ENCODE assay signal across 1 cellular context in the genomic region with DNA sequence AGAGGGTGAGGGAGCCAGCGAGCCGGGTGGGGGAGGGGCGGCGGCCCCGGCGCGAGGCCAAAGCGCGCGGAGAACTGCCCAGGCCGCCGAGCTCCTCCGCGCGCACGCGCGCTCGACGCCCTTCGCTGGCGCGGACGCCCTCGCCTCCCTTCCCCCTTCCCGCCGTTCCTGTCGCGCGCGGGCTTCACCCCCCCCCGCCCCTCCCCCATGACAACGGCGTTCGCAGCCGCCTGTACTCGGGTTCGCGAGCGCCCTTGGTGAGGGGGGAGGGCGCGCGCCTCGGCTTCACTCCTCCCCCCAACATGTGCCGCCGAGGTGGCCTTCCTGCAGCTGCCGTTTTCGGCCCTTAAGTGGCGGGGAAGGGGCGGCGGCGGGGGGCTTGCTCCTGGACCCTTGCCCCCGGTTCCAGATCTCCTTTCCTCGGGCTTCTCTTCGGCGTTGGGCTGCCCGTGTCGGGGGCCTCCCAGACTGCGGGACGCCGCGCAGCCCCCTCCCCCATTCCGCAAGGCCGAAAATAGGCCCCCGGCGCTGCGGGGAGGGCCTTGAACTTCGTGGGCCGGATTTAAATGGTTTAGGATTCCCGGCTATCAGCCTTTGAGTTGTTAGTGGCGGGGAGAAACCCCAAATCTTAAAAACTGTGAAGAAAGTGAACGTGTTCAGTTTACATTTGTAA.
TF ChIP-seq lines count a peak whose summit lies in the region.

No MANE protein-coding gene starts in this region.

TF ChIP-seq in GM12878, 131 proteins besides CTCF, POLR2A, EP300 and RAD21:
- 0 out of 2 replicates have a peak, but pooled peaks have one; percentile 21 for TF ChIP-seq NRF1 (conservative IDR thresholded peaks at IDR 0.05; ENCODE audit: low read depth, low read length)
- no peak for TF ChIP-seq WRNIP1 (IDR thresholded peaks at IDR 0.05; ENCODE audit: borderline replicate concordance, low read depth, low read length)
- no peak for TF ChIP-seq SP1 (IDR thresholded peaks at IDR 0.05; ENCODE audit: low read depth, low read length)
- TF ChIP-seq ZNF207 (IDR thresholded peaks at IDR 0.05; ENCODE audit: borderline replicate concordance) = no peak
- TF ChIP-seq SUPT20H (IDR thresholded peaks at IDR 0.05; ENCODE audit: borderline replicate concordance, control insufficient read depth, low read depth, low read length) = no peak
- no peak for TF ChIP-seq KDM1A (IDR thresholded peaks at IDR 0.05; ENCODE audit: borderline replicate concordance)
- TF ChIP-seq CHD2 (IDR thresholded peaks at IDR 0.05; ENCODE audit: borderline replicate concordance, low read depth, low read length) = 0 out of 2 replicates have a peak, but pooled peaks have one; percentile 61
- 0 out of 2 replicates have a peak, but pooled peaks have one; percentile 13 for TF ChIP-seq FOXM1 (IDR thresholded peaks at IDR 0.05; ENCODE audit: low read depth, low read length)
- TF ChIP-seq BHLHE40 (IDR thresholded peaks at IDR 0.05; ENCODE audit: borderline replicate concordance in 1 of 2, low read depth in 2 of 2, low read length in 1 of 2) = peak in 1 of 2 experiments; percentile 45; a peak in 2 of 4 replicates
- TF ChIP-seq ZNF24 (IDR thresholded peaks at IDR 0.05) = 0 out of 2 replicates have a peak, but pooled peaks have one; percentile 0
- no peak for TF ChIP-seq ATF2 (IDR thresholded peaks at IDR 0.05; ENCODE audit: low read length)
- TF ChIP-seq, protein P1, sequence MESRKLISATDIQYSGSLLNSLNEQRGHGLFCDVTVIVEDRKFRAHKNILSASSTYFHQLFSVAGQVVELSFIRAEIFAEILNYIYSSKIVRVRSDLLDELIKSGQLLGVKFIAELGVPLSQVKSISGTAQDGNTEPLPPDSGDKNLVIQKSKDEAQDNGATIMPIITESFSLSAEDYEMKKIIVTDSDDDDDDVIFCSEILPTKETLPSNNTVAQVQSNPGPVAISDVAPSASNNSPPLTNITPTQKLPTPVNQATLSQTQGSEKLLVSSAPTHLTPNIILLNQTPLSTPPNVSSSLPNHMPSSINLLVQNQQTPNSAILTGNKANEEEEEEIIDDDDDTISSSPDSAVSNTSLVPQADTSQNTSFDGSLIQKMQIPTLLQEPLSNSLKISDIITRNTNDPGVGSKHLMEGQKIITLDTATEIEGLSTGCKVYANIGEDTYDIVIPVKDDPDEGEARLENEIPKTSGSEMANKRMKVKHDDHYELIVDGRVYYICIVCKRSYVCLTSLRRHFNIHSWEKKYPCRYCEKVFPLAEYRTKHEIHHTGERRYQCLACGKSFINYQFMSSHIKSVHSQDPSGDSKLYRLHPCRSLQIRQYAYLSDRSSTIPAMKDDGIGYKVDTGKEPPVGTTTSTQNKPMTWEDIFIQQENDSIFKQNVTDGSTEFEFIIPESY (IDR thresholded peaks at IDR 0.05) = no peak
- TF ChIP-seq, protein P2, sequence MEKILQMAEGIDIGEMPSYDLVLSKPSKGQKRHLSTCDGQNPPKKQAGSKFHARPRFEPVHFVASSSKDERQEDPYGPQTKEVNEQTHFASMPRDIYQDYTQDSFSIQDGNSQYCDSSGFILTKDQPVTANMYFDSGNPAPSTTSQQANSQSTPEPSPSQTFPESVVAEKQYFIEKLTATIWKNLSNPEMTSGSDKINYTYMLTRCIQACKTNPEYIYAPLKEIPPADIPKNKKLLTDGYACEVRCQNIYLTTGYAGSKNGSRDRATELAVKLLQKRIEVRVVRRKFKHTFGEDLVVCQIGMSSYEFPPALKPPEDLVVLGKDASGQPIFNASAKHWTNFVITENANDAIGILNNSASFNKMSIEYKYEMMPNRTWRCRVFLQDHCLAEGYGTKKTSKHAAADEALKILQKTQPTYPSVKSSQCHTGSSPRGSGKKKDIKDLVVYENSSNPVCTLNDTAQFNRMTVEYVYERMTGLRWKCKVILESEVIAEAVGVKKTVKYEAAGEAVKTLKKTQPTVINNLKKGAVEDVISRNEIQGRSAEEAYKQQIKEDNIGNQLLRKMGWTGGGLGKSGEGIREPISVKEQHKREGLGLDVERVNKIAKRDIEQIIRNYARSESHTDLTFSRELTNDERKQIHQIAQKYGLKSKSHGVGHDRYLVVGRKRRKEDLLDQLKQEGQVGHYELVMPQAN (conservative IDR thresholded peaks at IDR 0.05) = peak; percentile 24
- TF ChIP-seq, protein P3, sequence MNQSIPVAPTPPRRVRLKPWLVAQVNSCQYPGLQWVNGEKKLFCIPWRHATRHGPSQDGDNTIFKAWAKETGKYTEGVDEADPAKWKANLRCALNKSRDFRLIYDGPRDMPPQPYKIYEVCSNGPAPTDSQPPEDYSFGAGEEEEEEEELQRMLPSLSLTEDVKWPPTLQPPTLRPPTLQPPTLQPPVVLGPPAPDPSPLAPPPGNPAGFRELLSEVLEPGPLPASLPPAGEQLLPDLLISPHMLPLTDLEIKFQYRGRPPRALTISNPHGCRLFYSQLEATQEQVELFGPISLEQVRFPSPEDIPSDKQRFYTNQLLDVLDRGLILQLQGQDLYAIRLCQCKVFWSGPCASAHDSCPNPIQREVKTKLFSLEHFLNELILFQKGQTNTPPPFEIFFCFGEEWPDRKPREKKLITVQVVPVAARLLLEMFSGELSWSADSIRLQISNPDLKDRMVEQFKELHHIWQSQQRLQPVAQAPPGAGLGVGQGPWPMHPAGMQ (IDR thresholded peaks at IDR 0.05; ENCODE audit: borderline replicate concordance) = no peak
- TF ChIP-seq MYC (IDR thresholded peaks at IDR 0.05; ENCODE audit: insufficient read depth, insufficient read length, insufficient replicate concordance, low read length, severe bottlenecking) = peak; percentile 33
- TF ChIP-seq MEF2B (IDR thresholded peaks at IDR 0.05; ENCODE audit: partially characterized antibody, poor library complexity, severe bottlenecking) = peak; percentile 46
- no peak for TF ChIP-seq RUNX3 (IDR thresholded peaks at IDR 0.05; ENCODE audit: low read length)
- no peak for TF ChIP-seq RCOR1 (conservative IDR thresholded peaks at IDR 0.05; ENCODE audit: low read depth, low read length)
- 0 out of 2 replicates have a peak, but pooled peaks have one; percentile 7 for TF ChIP-seq E2F4 (IDR thresholded peaks at IDR 0.05; ENCODE audit: low read depth, low read length)
- TF ChIP-seq RAD51 (IDR thresholded peaks at IDR 0.05) = no peak
- TF ChIP-seq MXI1 (IDR thresholded peaks at IDR 0.05; ENCODE audit: low read depth, low read length) = peak; percentile 50
- peak; percentile 87; the same call in 1 of the 2 replicates for TF ChIP-seq DPF2 (IDR thresholded peaks at IDR 0.05)
- TF ChIP-seq TBL1XR1 (IDR thresholded peaks at IDR 0.05; ENCODE audit: low read depth, low read length) = 0 out of 2 replicates have a peak, but pooled peaks have one; percentile 11
- 0 out of 2 replicates have a peak, but pooled peaks have one; percentile 37 for TF ChIP-seq TCF12 (IDR thresholded peaks at IDR 0.05; ENCODE audit: low read depth, low read length)
- no peak for TF ChIP-seq MTA2 (IDR thresholded peaks at IDR 0.05; ENCODE audit: low read depth)
- TF ChIP-seq, protein P4, sequence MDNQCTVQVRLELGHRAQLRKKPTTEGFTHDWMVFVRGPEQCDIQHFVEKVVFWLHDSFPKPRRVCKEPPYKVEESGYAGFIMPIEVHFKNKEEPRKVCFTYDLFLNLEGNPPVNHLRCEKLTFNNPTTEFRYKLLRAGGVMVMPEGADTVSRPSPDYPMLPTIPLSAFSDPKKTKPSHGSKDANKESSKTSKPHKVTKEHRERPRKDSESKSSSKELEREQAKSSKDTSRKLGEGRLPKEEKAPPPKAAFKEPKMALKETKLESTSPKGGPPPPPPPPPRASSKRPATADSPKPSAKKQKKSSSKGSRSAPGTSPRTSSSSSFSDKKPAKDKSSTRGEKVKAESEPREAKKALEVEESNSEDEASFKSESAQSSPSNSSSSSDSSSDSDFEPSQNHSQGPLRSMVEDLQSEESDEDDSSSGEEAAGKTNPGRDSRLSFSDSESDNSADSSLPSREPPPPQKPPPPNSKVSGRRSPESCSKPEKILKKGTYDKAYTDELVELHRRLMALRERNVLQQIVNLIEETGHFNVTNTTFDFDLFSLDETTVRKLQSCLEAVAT (IDR thresholded peaks at IDR 0.05) = peak; percentile 38; the same call in 1 of the 2 replicates
- 0 out of 2 replicates have a peak, but pooled peaks have one; percentile 22 for TF ChIP-seq SMARCA5 (IDR thresholded peaks at IDR 0.05)
- peak; percentile 49 for TF ChIP-seq MAX (IDR thresholded peaks at IDR 0.05; ENCODE audit: low read depth, low read length)
- no peak for TF ChIP-seq FOXK2 (IDR thresholded peaks at IDR 0.05)
- 0 out of 2 replicates have a peak, but pooled peaks have one; percentile 33 for TF ChIP-seq TAF1 (IDR thresholded peaks at IDR 0.05; ENCODE audit: borderline replicate concordance, low read depth, low read length)
- TF ChIP-seq CBX3 (IDR thresholded peaks at IDR 0.05; ENCODE audit: borderline replicate concordance, low read depth) = no peak
- 0 out of 2 replicates have a peak, but pooled peaks have one; percentile 5 for TF ChIP-seq NR2F1 (conservative IDR thresholded peaks at IDR 0.05)
- TF ChIP-seq PML (IDR thresholded peaks at IDR 0.05; ENCODE audit: low read length) = no peak
- TF ChIP-seq ZNF217 (IDR thresholded peaks at IDR 0.05) = 0 out of 2 replicates have a peak, but pooled peaks have one; percentile 41
TF ChIP-seq in GM12878: peak in this region for 19.
